ENCODE assay signal across 18 cellular contexts in genomic region chr13:97502192-97502591, GRCh38.
A peak's percentile ranks its signal among the peaks of the same experiment; 100 is the strongest.
DNase-seq lines count a peak whose midpoint lies in the region; ATAC-seq and TF ChIP-seq lines count a peak whose summit lies in the region.
"Had no signal": no experiment of that assay in that cellular context is flagged by ENCODE, and none has a peak within 500 bp of the region (broad histone marks: within the 10 kb centered on the region; RNA-seq: fewer than 3 reads in every experiment).

No MANE protein-coding gene starts in this region.

- no peaks in the 10 kb centered on the region for H3K9me3 Mint-ChIP-seq in neural progenitor cell
- no peaks in the 10 kb centered on the region for H3K9me3 Mint-ChIP-seq in activated CD4-positive, alpha-beta T cell treated with anti-CD3 and anti-CD28 coated beads, Interleukin-2, amount 10 ng/mL, durations not matched to agents 24 days and 14 days
- H3K9me3 Mint-ChIP-seq: activated CD4-positive, alpha-beta T cell treated with anti-CD3 and anti-CD28 coated beads, Interleukin-2, amount 10 ng/mL, durations not matched to agents 7 days and 5 days; activated naive CD4-positive, alpha-beta T cell treated with anti-CD3 and anti-CD28 coated beads, Interleukin-2, amount 50 U/mL, for 72 hours; CD4-positive, alpha-beta memory T cell; effector memory CD8-positive, alpha-beta T cell had no signal

- H3K4me3 ChIP-seq in choroid plexus epithelial cell (ENCODE audit: low read depth, low read length) (no peak overlapping the region), left ventricle myocardium inferior (no peak overlapping the region), neural progenitor cell (no peak overlapping the region), aorta (ENCODE audit: low read length in 2 of 2) (no peak overlapping the region)
- H3K4me3 ChIP-seq: SK-N-MC, uterus had no signal

- H3K36me3 ChIP-seq in left ventricle myocardium inferior (no peaks in the 10 kb centered on the region), neural progenitor cell (no peaks in the 10 kb centered on the region), aorta (ENCODE audit: control insufficient read depth in 1 of 2, insufficient read depth in 2 of 2, low read length in 1 of 2) (no peaks in the 10 kb centered on the region)
- H3K36me3 ChIP-seq: uterus had no signal

- no peaks in the 10 kb centered on the region for H3K4me1 Mint-ChIP-seq in neural progenitor cell
- no peaks in the 10 kb centered on the region for H3K4me1 Mint-ChIP-seq in activated CD4-positive, alpha-beta T cell treated with anti-CD3 and anti-CD28 coated beads, Interleukin-2, amount 10 ng/mL, durations not matched to agents 24 days and 14 days
- H3K4me1 Mint-ChIP-seq: activated CD4-positive, alpha-beta T cell treated with anti-CD3 and anti-CD28 coated beads, Interleukin-2, amount 10 ng/mL, durations not matched to agents 7 days and 5 days; activated CD8-positive, alpha-beta memory T cell treated with anti-CD3 and anti-CD28 coated beads, Interleukin-2, amount 10 ng/mL, durations not matched to agents 7 days and 5 days; T-helper 17 cell had no signal

- TF ChIP-seq CTCF in choroid plexus epithelial cell (conservative IDR thresholded peaks at IDR 0.05; ENCODE audit: low read depth, low read length) (no peak), left ventricle myocardium inferior (IDR thresholded peaks at IDR 0.05; ENCODE audit: borderline replicate concordance) (no peak), neural progenitor cell (IDR thresholded peaks at IDR 0.05) (no peak)

- no peaks in the 10 kb centered on the region for H3K79me2 ChIP-seq in neural progenitor cell (ENCODE audit: low read depth)

- H4K20me1 ChIP-seq in neural progenitor cell (ENCODE audit: low read depth), result no peaks in the 10 kb centered on the region

- peaks cover 6% of the 10 kb centered on the region for H3K4me1 ChIP-seq in left ventricle myocardium inferior
- H3K4me1 ChIP-seq in neural progenitor cell, result no peaks in the 10 kb centered on the region
- peaks cover 0 to 2% of the 10 kb centered on the region in 2 donors for H3K4me1 ChIP-seq in aorta (ENCODE audit: control insufficient read depth in 1 of 2, insufficient read depth in 2 of 2, low read length in 2 of 2)
- H3K4me1 ChIP-seq: uterus had no signal

- H3K9me3 ChIP-seq in left ventricle myocardium inferior (replicated peaks) (no peaks in the 10 kb centered on the region), neural progenitor cell (ENCODE audit: low read depth) (no peaks in the 10 kb centered on the region), aorta (ENCODE audit: control insufficient read depth, low read length) (no peaks in the 10 kb centered on the region)
- H3K9me3 ChIP-seq: uterus had no signal

- ATAC-seq in aorta (ENCODE audit: low FRiP score) (peak; percentile 62), GM18517 (IDR thresholded peaks at IDR 0.05; ENCODE audit: unreplicated experiment) (no peak), HG03342 (IDR thresholded peaks at IDR 0.05; ENCODE audit: unreplicated experiment) (no peak)
- ATAC-seq: activated CD8-positive, alpha-beta memory T cell treated with anti-CD3 and anti-CD28 coated beads, Interleukin-2, amount 10 ng/mL, durations not matched to agents 7 days and 5 days; activated naive CD4-positive, alpha-beta T cell treated with anti-CD3 and anti-CD28 coated beads, Interleukin-2, amount 50 U/mL, for 72 hours; effector memory CD8-positive, alpha-beta T cell; T-helper 17 cell had no signal

- H3K27ac ChIP-seq in left ventricle myocardium inferior (replicated peaks), result peak overlapping the region; percentile 64
- no peak overlapping the region for H3K27ac ChIP-seq in neural progenitor cell
- H3K27ac ChIP-seq in aorta (ENCODE audit: low read depth in 1 of 2, low read length in 2 of 2), result no peak overlapping the region
- H3K27ac ChIP-seq: SK-N-MC, uterus had no signal

- peaks cover 2% of the 10 kb centered on the region for H3K27me3 Mint-ChIP-seq in neural progenitor cell (ENCODE audit: insufficient read depth, low read depth)
- peaks cover 5% of the 10 kb centered on the region for H3K27me3 Mint-ChIP-seq in activated CD4-positive, alpha-beta T cell treated with anti-CD3 and anti-CD28 coated beads, Interleukin-2, amount 10 ng/mL, durations not matched to agents 24 days and 14 days

- no peaks in the 10 kb centered on the region for H3K27me3 ChIP-seq in left ventricle myocardium inferior (ENCODE audit: low read depth)
- no peaks in the 10 kb centered on the region for H3K27me3 ChIP-seq in neural progenitor cell
- no peaks in the 10 kb centered on the region for H3K27me3 ChIP-seq in aorta (ENCODE audit: control insufficient read depth in 1 of 2, insufficient read depth in 2 of 2, low read length in 1 of 2)
- H3K27me3 ChIP-seq: uterus had no signal

- no peak overlapping the region for H3K4me2 ChIP-seq in neural progenitor cell

- intact Hi-C loops in left ventricle myocardium inferior (cut with micrococcal nuclease) (no loop called here), aorta (cut with DNase I) (no loop called here)
- intact Hi-C loops in activated CD4-positive, alpha-beta T cell treated with anti-CD3 and anti-CD28 coated beads, Interleukin-2, amount 10 ng/mL, durations not matched to agents 24 days and 14 days (cut with micrococcal nuclease), result no loop called here

- no peak overlapping the region for H3K4me3 Mint-ChIP-seq in neural progenitor cell
- no peak overlapping the region for H3K4me3 Mint-ChIP-seq in activated CD4-positive, alpha-beta T cell treated with anti-CD3 and anti-CD28 coated beads, Interleukin-2, amount 10 ng/mL, durations not matched to agents 24 days and 14 days
- H3K4me3 Mint-ChIP-seq: activated CD4-positive, alpha-beta T cell treated with anti-CD3 and anti-CD28 coated beads, Interleukin-2, amount 10 ng/mL, durations not matched to agents 7 days and 5 days; activated CD8-positive, alpha-beta memory T cell treated with anti-CD3 and anti-CD28 coated beads, Interleukin-2, amount 10 ng/mL, durations not matched to agents 7 days and 5 days; CD4-positive, alpha-beta memory T cell; effector memory CD8-positive, alpha-beta T cell; T-helper 17 cell had no signal

- DNase-seq in choroid plexus epithelial cell (ENCODE audit: low read depth), result peak; percentile 23
- DNase-seq in left ventricle myocardium inferior, result peak; percentile 43
- no peak for DNase-seq in neural progenitor cell (ENCODE audit: low spot score)
- DNase-seq in aorta, result peak in 1 of 2 donors; percentile 56
- no peak for DNase-seq in activated CD4-positive, alpha-beta T cell treated with anti-CD3 and anti-CD28 coated beads, Interleukin-2, amount 10 ng/mL, durations not matched to agents 24 days and 14 days
- DNase-seq: activated CD4-positive, alpha-beta T cell treated with anti-CD3 and anti-CD28 coated beads, Interleukin-2, amount 10 ng/mL, durations not matched to agents 7 days and 5 days; activated CD8-positive, alpha-beta memory T cell treated with anti-CD3 and anti-CD28 coated beads, Interleukin-2, amount 10 ng/mL, durations not matched to agents 7 days and 5 days; CD4-positive, alpha-beta memory T cell; DMS 273 treated with DMSO at 0.1 percent for 48 hours; effector memory CD8-positive, alpha-beta T cell; NCI-H1436 treated with DMSO at 0.1 percent for 48 hours; NCI-H524; T-helper 17 cell; uterus had no signal

- H3K36me3 Mint-ChIP-seq in neural progenitor cell, result no peaks in the 10 kb centered on the region
- no peaks in the 10 kb centered on the region for H3K36me3 Mint-ChIP-seq in activated CD4-positive, alpha-beta T cell treated with anti-CD3 and anti-CD28 coated beads, Interleukin-2, amount 10 ng/mL, durations not matched to agents 24 days and 14 days (ENCODE audit: low read depth)
- H3K36me3 Mint-ChIP-seq: activated CD8-positive, alpha-beta memory T cell treated with anti-CD3 and anti-CD28 coated beads, Interleukin-2, amount 10 ng/mL, durations not matched to agents 7 days and 5 days; activated naive CD4-positive, alpha-beta T cell treated with anti-CD3 and anti-CD28 coated beads, Interleukin-2, amount 50 U/mL, for 72 hours; CD4-positive, alpha-beta memory T cell had no signal

- WGBS in aorta, 2 donors, result 2 to 6% methylated on average over 4 of the region's 4 CpGs

- H3K27ac Mint-ChIP-seq in neural progenitor cell, result no peak overlapping the region
- no peak overlapping the region for H3K27ac Mint-ChIP-seq in activated CD4-positive, alpha-beta T cell treated with anti-CD3 and anti-CD28 coated beads, Interleukin-2, amount 10 ng/mL, durations not matched to agents 24 days and 14 days
- H3K27ac Mint-ChIP-seq: activated CD4-positive, alpha-beta T cell treated with anti-CD3 and anti-CD28 coated beads, Interleukin-2, amount 10 ng/mL, durations not matched to agents 7 days and 5 days; activated CD8-positive, alpha-beta memory T cell treated with anti-CD3 and anti-CD28 coated beads, Interleukin-2, amount 10 ng/mL, durations not matched to agents 7 days and 5 days; CD4-positive, alpha-beta memory T cell; effector memory CD8-positive, alpha-beta T cell; T-helper 17 cell had no signal

- H3K9ac ChIP-seq in neural progenitor cell, result no peak overlapping the region

- no peaks in the 10 kb centered on the region for H3F3A ChIP-seq in neural progenitor cell (ENCODE audit: low read depth)

- peak overlapping the region; percentile 13 for H2AFZ ChIP-seq in neural progenitor cell (replicated peaks)

Comparison
In these comparisons a context has a peak if more than half of its experiments do, and no peak if none do; other contexts are left out.
1. DNase-seq: peak in choroid plexus epithelial cell (single experiment) and left ventricle myocardium inferior (single experiment); none in neural progenitor cell (single experiment) and activated CD4-positive, alpha-beta T cell treated with anti-CD3 and anti-CD28 coated beads, Interleukin-2, amount 10 ng/mL, durations not matched to agents 24 days and 14 days (single experiment).